Comparison of ENCODE assay signal across 1 cellular context in genomic region chr7:2709553-2710165, GRCh38.
TF ChIP-seq lines count a peak whose summit lies in the region.

No MANE protein-coding gene starts in this region.

TF ChIP-seq in K562, 482 proteins besides CTCF, POLR2A, EP300 and RAD21 (continued from another document and continues in another):
- TF ChIP-seq MGA (IDR thresholded peaks at IDR 0.05) (peak; percentile 35; the same call in 1 of the 2 replicates), PHF21A (IDR thresholded peaks at IDR 0.05; ENCODE audit: borderline replicate concordance, low read depth) (no peak), HMGXB4 (CRISPR knock-in tag; IDR thresholded peaks at IDR 0.05) (no peak), ZSCAN29 (IDR thresholded peaks at IDR 0.05) (no peak), TFAM (CRISPR knock-in tag; conservative IDR thresholded peaks at IDR 0.05) (no peak), PURB (CRISPR knock-in tag; IDR thresholded peaks at IDR 0.05; ENCODE audit: low read depth) (no peak), TEAD2 (tag; IDR thresholded peaks at IDR 0.05) (no peak), ZNF165 (CRISPR knock-in tag; IDR thresholded peaks at IDR 0.05; ENCODE audit: borderline replicate concordance) (no peak), RBM34 (IDR thresholded peaks at IDR 0.05; ENCODE audit: borderline replicate concordance, insufficient read depth, low read length) (no peak), TBL1XR1 (IDR thresholded peaks at IDR 0.05; ENCODE audit: low read length in 2 of 2) (0 out of 4 replicates have a peak, but pooled peaks of 1 of the 2 experiments have one; percentile 28), ETV1 (tag; conservative IDR thresholded peaks at IDR 0.05; ENCODE audit: low read depth) (0 out of 2 replicates have a peak, but pooled peaks have one; percentile 19), ID3 (CRISPR knock-in tag; IDR thresholded peaks at IDR 0.05) (no peak), ID3 (tag; IDR thresholded peaks at IDR 0.05) (no peak), ZBTB43 (CRISPR knock-in tag; IDR thresholded peaks at IDR 0.05) (no peak), CHD2 (IDR thresholded peaks at IDR 0.05; ENCODE audit: low read depth, low read length) (0 out of 2 replicates have a peak, but pooled peaks have one; percentile 9), KLF1 (tag; IDR thresholded peaks at IDR 0.05) (no peak), ESRRA (IDR thresholded peaks at IDR 0.05; ENCODE audit: borderline replicate concordance, low read depth) (peak; percentile 17; the same call in 1 of the 2 replicates), ZNF239 (CRISPR knock-in tag; IDR thresholded peaks at IDR 0.05) (no peak), JUND (IDR thresholded peaks at IDR 0.05; ENCODE audit: borderline replicate concordance, low read depth, low read length) (peak; percentile 56; the same call in 1 of the 2 replicates), JUND (tag; IDR thresholded peaks at IDR 0.05; ENCODE audit: borderline replicate concordance, low read depth, low read length) (no peak; the same call in 2 of the 3 replicates), E2F4 (CRISPR knock-in tag; IDR thresholded peaks at IDR 0.05; ENCODE audit: low read depth) (no peak), ZBTB34 (CRISPR knock-in tag; IDR thresholded peaks at IDR 0.05) (no peak), ZNF655 (CRISPR knock-in tag; IDR thresholded peaks at IDR 0.05) (no peak), ZNF583 (CRISPR knock-in tag; IDR thresholded peaks at IDR 0.05) (no peak), CTBP1 (IDR thresholded peaks at IDR 0.05; ENCODE audit: borderline replicate concordance) (peak; percentile 76), NELFE (IDR thresholded peaks at IDR 0.05; ENCODE audit: insufficient read depth, insufficient read length) (no peak), JUN (IDR thresholded peaks at IDR 0.05; ENCODE audit: borderline replicate concordance, low read depth, low read length) (no peak), JUN (CRISPR knock-in tag; IDR thresholded peaks at IDR 0.05; ENCODE audit: borderline replicate concordance) (no peak), DNMT1 (IDR thresholded peaks at IDR 0.05) (no peak), HMBOX1 (IDR thresholded peaks at IDR 0.05) (no peak), ZBTB5 (IDR thresholded peaks at IDR 0.05) (no peak), CREBBP (IDR thresholded peaks at IDR 0.05; ENCODE audit: low read depth, low read length) (no peak)
